Comparison of ENCODE assay signal across 17 cellular contexts in the genomic region with DNA sequence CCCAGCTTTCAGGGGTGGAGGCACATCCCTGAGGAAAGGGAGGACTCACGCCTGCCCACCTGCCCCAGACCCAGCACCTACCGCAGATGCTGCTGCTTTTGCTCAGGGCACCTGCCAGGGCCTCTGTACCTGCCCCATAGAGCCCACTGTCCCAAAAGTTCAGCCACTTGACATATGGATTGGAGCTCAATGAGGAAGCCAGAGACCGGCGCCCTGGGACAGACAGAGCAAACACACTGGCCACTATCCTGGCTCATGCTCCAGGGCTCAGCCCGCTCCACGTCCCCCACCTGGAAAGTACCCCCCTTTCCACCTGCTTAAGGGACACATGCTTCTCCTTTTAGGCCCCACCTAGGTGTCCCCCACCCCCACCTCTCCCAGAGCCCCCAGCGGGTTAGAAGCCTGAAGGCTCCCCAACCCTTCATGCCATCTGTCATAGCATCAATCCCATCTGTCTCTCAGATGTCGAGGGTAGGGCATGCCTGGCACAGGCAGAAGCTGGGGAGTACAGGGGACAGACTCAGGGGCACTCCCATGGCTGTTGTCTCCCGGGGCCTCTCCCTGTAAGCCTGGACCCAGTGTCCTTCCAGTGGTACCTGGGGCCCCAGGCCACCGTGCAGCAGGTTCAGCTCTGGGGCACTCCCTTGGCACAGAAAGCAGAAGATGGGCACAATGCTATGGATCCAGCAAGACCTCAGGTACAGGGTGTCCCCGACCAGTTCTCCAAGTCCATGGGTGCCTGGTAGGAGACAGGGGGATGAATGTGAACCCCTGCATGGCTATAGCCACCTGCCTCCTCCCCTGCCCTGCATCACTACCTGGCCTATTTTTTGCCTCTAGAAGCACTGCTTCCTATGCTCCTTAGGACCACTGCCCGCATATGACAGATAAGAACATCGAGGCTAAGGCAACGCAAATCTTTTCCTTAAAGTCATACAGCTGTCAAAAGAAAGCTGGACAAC. TPM values are rescaled to one million over a fixed set of nuclear protein-coding genes. Genes with fewer than 3 reads are reported as not detected.
DNase-seq lines count a peak whose midpoint lies in the region; ATAC-seq and TF ChIP-seq lines count a peak whose summit lies in the region.
"Had no signal": no experiment of that assay in that cellular context is flagged by ENCODE, and none has a peak within 500 bp of the region (broad histone marks: within the 10 kb centered on the region; RNA-seq: fewer than 3 reads in every experiment).

No MANE protein-coding gene starts in this region.

- WGBS in spleen, 5 donors: 85 to 90% (median 87%) methylated on average over 13 to 14 of the region's 14 CpGs

- no peaks in the 10 kb centered on the region for H3K9me3 ChIP-seq in SJCRH30 (replicated peaks)
- H3K9me3 ChIP-seq in spleen: no peaks in the 10 kb centered on the region
- H3K9me3 ChIP-seq: lower lobe of right lung, psoas muscle had no signal

- no peaks in the 10 kb centered on the region for H3K9me3 Mint-ChIP-seq in activated naive CD4-positive, alpha-beta T cell treated with anti-CD3 and anti-CD28 coated beads, Interleukin-2, amount 50 U/mL, for 24 hours
- H3K9me3 Mint-ChIP-seq in activated naive CD4-positive, alpha-beta T cell treated with anti-CD3 and anti-CD28 coated beads for 36 hours: no peaks in the 10 kb centered on the region
- H3K9me3 Mint-ChIP-seq in glutamatergic neuron (ENCODE audit: unreplicated experiment): peaks cover 10% of the 10 kb centered on the region
- H3K9me3 Mint-ChIP-seq: stimulated activated naive B cell treated with anti-CD40 and anti-IgM and Interleukin-4, amounts not matched to agents 10 μg/mL and 1 μg/mL and 100 μg/mL, for 72 hours had no signal

- no peak for TF ChIP-seq CTCF in glutamatergic neuron (IDR thresholded peaks at IDR 0.05; ENCODE audit: partially characterized antibody, unreplicated experiment)
- no peak for TF ChIP-seq CTCF in spleen (IDR thresholded peaks at IDR 0.05 in 8 of 11, conservative IDR thresholded peaks at IDR 0.05 in 3 of 11)

- intact Hi-C loops in activated naive CD4-positive, alpha-beta T cell treated with anti-CD3 and anti-CD28 coated beads for 36 hours (cut with micrococcal nuclease): no loop called here
- intact Hi-C loops in spleen (cut with DNase I; ENCODE audit: low total_unique reads): loop anchor here (10.0 kb wide), 1 partner anchor 48 kb away; the partner anchor contains the start of gene AIFM3

- H3K27me3 ChIP-seq in SJCRH30: no peaks in the 10 kb centered on the region
- peaks cover 0 to 12% (median 0%) of the 10 kb centered on the region in 7 donors for H3K27me3 ChIP-seq in spleen (replicated peaks in 1 of 7)

- no peak overlapping the region for H3K27ac Mint-ChIP-seq in activated naive CD4-positive, alpha-beta T cell treated with anti-CD3 and anti-CD28 coated beads, Interleukin-2, amount 50 U/mL, for 24 hours
- H3K27ac Mint-ChIP-seq in activated naive CD4-positive, alpha-beta T cell treated with anti-CD3 and anti-CD28 coated beads for 36 hours: no peak overlapping the region
- peak overlapping the region; percentile 68 for H3K27ac Mint-ChIP-seq in glutamatergic neuron (ENCODE audit: unreplicated experiment)

- peaks cover 10% of the 10 kb centered on the region; the same call in 1 of the 2 replicates for H3K36me3 ChIP-seq in SJCRH30
- peaks cover 0 to 7% (median 0%) of the 10 kb centered on the region in 6 donors for H3K36me3 ChIP-seq in spleen
- H3K36me3 ChIP-seq: lower lobe of right lung had no signal

- H3K4me1 ChIP-seq in SJCRH30: peaks cover 17% of the 10 kb centered on the region; the same call in 1 of the 2 replicates
- H3K4me1 ChIP-seq in spleen: peaks cover 13 to 37% (median 25%) of the 10 kb centered on the region in 6 donors

- H3K4me1 Mint-ChIP-seq in activated naive CD4-positive, alpha-beta T cell treated with anti-CD3 and anti-CD28 coated beads, Interleukin-2, amount 50 U/mL, for 24 hours: peaks cover 30% of the 10 kb centered on the region
- peaks cover 25% of the 10 kb centered on the region for H3K4me1 Mint-ChIP-seq in activated naive CD4-positive, alpha-beta T cell treated with anti-CD3 and anti-CD28 coated beads for 36 hours (ENCODE audit: low read depth)
- H3K4me1 Mint-ChIP-seq in glutamatergic neuron (ENCODE audit: low read depth, unreplicated experiment): peaks cover 35% of the 10 kb centered on the region

- no peaks in the 10 kb centered on the region for H3K36me3 Mint-ChIP-seq in activated naive CD4-positive, alpha-beta T cell treated with anti-CD3 and anti-CD28 coated beads, Interleukin-2, amount 50 U/mL, for 24 hours
- no peaks in the 10 kb centered on the region for H3K36me3 Mint-ChIP-seq in activated naive CD4-positive, alpha-beta T cell treated with anti-CD3 and anti-CD28 coated beads for 36 hours (ENCODE audit: low read depth)
- no peaks in the 10 kb centered on the region for H3K36me3 Mint-ChIP-seq in glutamatergic neuron (ENCODE audit: unreplicated experiment)
- H3K36me3 Mint-ChIP-seq: stimulated activated naive B cell treated with anti-CD40 and anti-IgM and Interleukin-4, amounts not matched to agents 10 μg/mL and 1 μg/mL and 100 μg/mL, for 72 hours had no signal

- no peak for TF ChIP-seq POLR2A in spleen (IDR thresholded peaks at IDR 0.05)

- no peak for DNase-seq in activated naive CD4-positive, alpha-beta T cell treated with anti-CD3 and anti-CD28 coated beads for 36 hours
- DNase-seq in SJCRH30 (no peak), glutamatergic neuron (no peak), spleen (peak; percentile 66)
- DNase-seq: activated CD4-positive, alpha-beta T cell treated with anti-CD3 and anti-CD28 coated beads for 4 hours; activated gamma-delta T cell; hippocampal formation; lower lobe of right lung; PC-9; psoas muscle; stimulated activated CD4-positive, alpha-beta T cell treated with anti-CD3 and anti-CD28 coated beads, Interleukin-2, amount 100 ng/mL, for 48 hours; stimulated activated naive B cell treated with anti-CD40 and anti-IgM and Interleukin-4, amounts not matched to agents 10 μg/mL and 1 μg/mL and 100 μg/mL, for 72 hours; T-helper 1 cell had no signal

- H3K27me3 Mint-ChIP-seq in activated naive CD4-positive, alpha-beta T cell treated with anti-CD3 and anti-CD28 coated beads, Interleukin-2, amount 50 U/mL, for 24 hours: no peaks in the 10 kb centered on the region
- no peaks in the 10 kb centered on the region for H3K27me3 Mint-ChIP-seq in activated naive CD4-positive, alpha-beta T cell treated with anti-CD3 and anti-CD28 coated beads for 36 hours (ENCODE audit: low read depth)
- H3K27me3 Mint-ChIP-seq in glutamatergic neuron (ENCODE audit: unreplicated experiment): peaks cover 23% of the 10 kb centered on the region

- CTCF ChIA-PET in activated naive CD4-positive, alpha-beta T cell treated with anti-CD3 and anti-CD28 coated beads for 36 hours (lab: Charles Lee): interaction anchor here (0.8 kb wide), 1 partner anchor 49 kb away, joined by 3 read pairs; no protein-coding TSS in a partner anchor

- peak overlapping the region; percentile 76 for H3K4me3 ChIP-seq in SJCRH30
- no peak overlapping the region for H3K4me3 ChIP-seq in spleen
- H3K4me3 ChIP-seq: PC-9 had no signal

- no peak for ATAC-seq in HG03565 (IDR thresholded peaks at IDR 0.05; ENCODE audit: unreplicated experiment)
- no peak for ATAC-seq in HG03432 (IDR thresholded peaks at IDR 0.05; ENCODE audit: unreplicated experiment)
- ATAC-seq in HG02973 (IDR thresholded peaks at IDR 0.05; ENCODE audit: unreplicated experiment): no peak
- ATAC-seq: psoas muscle had no signal

- H3K4me3 Mint-ChIP-seq in activated naive CD4-positive, alpha-beta T cell treated with anti-CD3 and anti-CD28 coated beads, Interleukin-2, amount 50 U/mL, for 24 hours: peak overlapping the region; percentile 55
- H3K4me3 Mint-ChIP-seq in activated naive CD4-positive, alpha-beta T cell treated with anti-CD3 and anti-CD28 coated beads for 36 hours: no peak overlapping the region
- H3K4me3 Mint-ChIP-seq in glutamatergic neuron (ENCODE audit: unreplicated experiment): peak overlapping the region; percentile 99

- H3K27ac ChIP-seq in SJCRH30 (peak overlapping the region; percentile 95; the same call in 1 of the 2 replicates), spleen (peak overlapping the region in 3 of 8 donors; percentile 15 to 85 (median 85))
- H3K27ac ChIP-seq: PC-9 had no signal

RNA-seq across cellular contexts. Expression of gene P2RX6, which starts 2.2 kb away (rescaled TPM):
- total RNA-seq in activated naive CD4-positive, alpha-beta T cell treated with anti-CD3 and anti-CD28 coated beads for 36 hours: under 1 TPM in 1 of 2 experiments, not detected in 1; 0.12 TPM
- total RNA-seq in SJCRH30 (2014; rRNA removed; shearing (Covaris generic)): 10.0 and 11.3 TPM in 2 replicates
- 1.5 TPM for total RNA-seq in glutamatergic neuron (ENCODE audit: unreplicated experiment)
- total RNA-seq in spleen: 10 to 100 TPM in 2 of 7 donors, 1 to 10 TPM in 5; 3.2 to 14.4 (median 4.5) TPM
- polyA plus RNA-seq in spleen: 1 to 10 TPM in 2 of 3 donors, under 1 TPM in 1; 0.86 to 5.6 (median 2.7) TPM

RNA-seq across cellular contexts. Expression of gene THAP7, which starts 10.8 kb away (rescaled TPM):
- 10 to 100 TPM; 20.4 to 21.2 TPM for total RNA-seq in activated naive CD4-positive, alpha-beta T cell treated with anti-CD3 and anti-CD28 coated beads for 36 hours
- 42.1 and 47.8 TPM in 2 replicates for total RNA-seq in SJCRH30 (2014; rRNA removed; shearing (Covaris generic))
- total RNA-seq in glutamatergic neuron (ENCODE audit: unreplicated experiment) (17.8 TPM), spleen (10 to 100 TPM; 16.7 to 38.7 (median 26.5) TPM)
- polyA plus RNA-seq in spleen: 10 to 100 TPM; 31.8 to 53.3 (median 47.5) TPM

RNA-seq across cellular contexts. Expression of gene SLC7A4, which starts 19.6 kb away (rescaled TPM):
- not detected for total RNA-seq in activated naive CD4-positive, alpha-beta T cell treated with anti-CD3 and anti-CD28 coated beads for 36 hours
- not detected in 2 replicates for total RNA-seq in SJCRH30 (2014; rRNA removed; shearing (Covaris generic))
- total RNA-seq in glutamatergic neuron (ENCODE audit: unreplicated experiment): 0.59 TPM
- total RNA-seq in spleen: under 1 TPM in 4 of 7 donors, not detected in 3; 0.13 to 0.95 (median 0.30) TPM
- polyA plus RNA-seq in spleen: under 1 TPM; 0.11 to 0.42 (median 0.29) TPM
- total RNA-seq: PC-9 had no signal

RNA-seq across cellular contexts. Expression of gene LZTR1, which starts 30.6 kb away (rescaled TPM):
- 10 to 100 TPM; 23.1 to 27.4 TPM for total RNA-seq in activated naive CD4-positive, alpha-beta T cell treated with anti-CD3 and anti-CD28 coated beads for 36 hours
- total RNA-seq in SJCRH30 (2014; rRNA removed; shearing (Covaris generic)): 24.5 and 39.9 TPM in 2 replicates
- total RNA-seq in glutamatergic neuron (ENCODE audit: unreplicated experiment) (165 TPM), spleen (10 to 100 TPM; 52.5 to 76.2 (median 62.6) TPM)
- polyA plus RNA-seq in spleen: 10 to 100 TPM; 21.9 to 44.5 (median 32.6) TPM

RNA-seq across cellular contexts. Expression of gene LRRC74B, which starts 33.0 kb away (rescaled TPM):
- total RNA-seq in activated naive CD4-positive, alpha-beta T cell treated with anti-CD3 and anti-CD28 coated beads for 36 hours: not detected
- total RNA-seq in SJCRH30 (2014; rRNA removed; shearing (Covaris generic)): not detected in 2 replicates
- total RNA-seq in glutamatergic neuron (ENCODE audit: unreplicated experiment) (not detected), spleen (not detected)
- polyA plus RNA-seq in spleen: under 1 TPM in 1 of 3 donors, not detected in 2; 0.03 TPM
- total RNA-seq: PC-9 had no signal
